In genomic region chr16:17298238-17298637, GRCh38 we compare ENCODE assay signal across 26 cellular contexts.
"Had no signal": no experiment of that assay in that cellular context is flagged by ENCODE, and none has a peak within 500 bp of the region (broad histone marks: within the 10 kb centered on the region; RNA-seq: fewer than 3 reads in every experiment).

No MANE protein-coding gene starts in this region.

- DNase-seq: dermis blood vessel endothelial cell; dorsolateral prefrontal cortex; effector CD4-positive, alpha-beta T cell; effector memory CD4-positive, alpha-beta T cell; esophagus squamous epithelium; foreskin fibroblast; foreskin melanocyte; gastrocnemius medialis; glutamatergic neuron; head of caudate nucleus; heart right ventricle; hippocampal formation; left cardiac atrium; left lung; left ventricle myocardium superior; lower lobe of right lung; mesenchymal stem cell; mucosa of descending colon; naive B cell had no signal

- H3K36me3 ChIP-seq: esophagus squamous epithelium, gastrocnemius medialis, heart right ventricle, left lung, lower lobe of right lung had no signal

- H3K9me3 ChIP-seq: esophagus squamous epithelium, gastrocnemius medialis, heart right ventricle, left lung, lower lobe of right lung, mucosa of descending colon had no signal

- H3K27me3 Mint-ChIP-seq: naive B cell had no signal

- H3K4me3 ChIP-seq: coronary artery, dorsolateral prefrontal cortex, esophagus squamous epithelium, gastrocnemius medialis, heart right ventricle, left lung, lower lobe of right lung, mucosa of descending colon had no signal

- H3K27me3 ChIP-seq: dorsolateral prefrontal cortex, esophagus squamous epithelium, gastrocnemius medialis, heart right ventricle, left lung had no signal

- H3K9me3 Mint-ChIP-seq: mesothelial cell of epicardium had no signal

- H3K27ac Mint-ChIP-seq: mesothelial cell of epicardium had no signal

- H3K36me3 Mint-ChIP-seq: mesothelial cell of epicardium, naive B cell had no signal

- H3K4me3 Mint-ChIP-seq: mesothelial cell of epicardium, naive B cell had no signal

- FAIRE-seq: colon, endothelial cell of umbilical vein, islet of Langerhans, keratinocyte had no signal

- H3K27ac ChIP-seq: coronary artery, dorsolateral prefrontal cortex, esophagus squamous epithelium, gastrocnemius medialis, heart right ventricle, left lung, lower lobe of right lung had no signal

- ATAC-seq: esophagus mucosa, gastrocnemius medialis, heart right ventricle, left cardiac atrium, left lung, left ventricle myocardium superior, lower lobe of right lung, mucosa of descending colon had no signal
